15 cellular contexts compared by ENCODE assay signal in the genomic region with DNA sequence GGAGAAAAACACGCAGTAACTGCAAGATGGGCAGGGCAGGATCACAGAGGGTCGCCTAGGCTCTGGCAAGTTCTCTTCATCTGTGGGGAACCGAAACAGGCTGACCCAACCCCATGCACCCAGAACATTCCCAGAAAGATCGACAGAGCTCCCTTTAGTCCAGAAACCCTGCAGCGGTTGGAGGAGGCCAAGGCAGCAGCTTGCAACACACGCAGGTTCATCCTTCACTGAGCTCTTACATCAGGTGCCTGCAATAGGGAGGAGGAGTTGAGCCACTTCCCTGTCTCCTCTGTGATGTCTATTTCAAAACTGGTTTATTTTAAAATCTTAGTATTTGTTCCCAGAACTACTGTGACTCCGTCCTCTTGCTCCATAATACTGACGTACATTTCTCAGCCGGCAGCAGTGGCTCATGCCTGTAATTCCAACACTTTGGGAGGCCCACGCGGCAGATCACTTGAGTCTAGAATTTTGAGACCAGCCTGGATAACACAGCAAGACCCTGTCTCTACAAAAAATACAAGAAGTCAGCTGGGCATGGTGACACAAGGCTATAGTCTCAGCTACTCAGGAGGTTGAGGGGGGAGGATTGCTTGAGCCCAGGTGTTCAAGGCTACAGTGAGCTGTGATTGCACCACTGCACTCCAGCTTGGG. TPM values are rescaled to one million over a fixed set of nuclear protein-coding genes. Genes with fewer than 3 reads are reported as not detected.
DNase-seq lines count a peak whose midpoint lies in the region; ATAC-seq and TF ChIP-seq lines count a peak whose summit lies in the region.
"Had no signal": no experiment of that assay in that cellular context is flagged by ENCODE, and none has a peak within 500 bp of the region (broad histone marks: within the 10 kb centered on the region; RNA-seq: fewer than 3 reads in every experiment).

No MANE protein-coding gene starts in this region.

- H3K4ac ChIP-seq in IMR-90 (ENCODE audit: low read depth, low read length) = no peak overlapping the region

- dilution Hi-C loops in IMR-90 (cut with HindIII; ENCODE audit: low sequenced_read_pairs, unreplicated experiment) = no loop called here

- H3K9ac ChIP-seq in IMR-90 (ENCODE audit: low read depth, low read length) (no peak overlapping the region), liver (ENCODE audit: low read depth in 1 of 2, low read length in 2 of 2) (peak overlapping the region in 1 of 2 donors; percentile 27), stomach smooth muscle (ENCODE audit: low read length in 2 of 2) (no peak overlapping the region)

- peak overlapping the region; percentile 29; the same call in 1 of the 2 replicates for H3K4me2 ChIP-seq in IMR-90 (ENCODE audit: low read depth, low read length)

- no peak for TF ChIP-seq RAD21 in IMR-90 (IDR thresholded peaks at IDR 0.05; ENCODE audit: low read length)
- TF ChIP-seq RAD21 in liver (IDR thresholded peaks at IDR 0.05) = no peak

- H3K56ac ChIP-seq in IMR-90 (ENCODE audit: extremely low read depth, insufficient read depth, low read length) = no peak overlapping the region

- no peak overlapping the region for H2AK9ac ChIP-seq in IMR-90 (replicated peaks; ENCODE audit: low read depth, low read length, poor library complexity)

- H3K9me3 ChIP-seq in IMR-90 (ENCODE audit: control insufficient read depth, insufficient read depth, low read length) = peaks cover 7% of the 10 kb centered on the region
- H3K9me3 ChIP-seq in ascending aorta = no peaks in the 10 kb centered on the region
- no peaks in the 10 kb centered on the region for H3K9me3 ChIP-seq in liver (ENCODE audit: control insufficient read depth in 4 of 4, low read length in 3 of 4)
- H3K9me3 ChIP-seq in stomach smooth muscle (ENCODE audit: control insufficient read depth in 2 of 2, low read length in 2 of 2) = peaks cover 0 to 8% of the 10 kb centered on the region in 2 donors
- no peaks in the 10 kb centered on the region for H3K9me3 ChIP-seq in effector memory CD4-positive, alpha-beta T cell (ENCODE audit: control insufficient read depth, low read length)

- H3K4me3 ChIP-seq in IMR-90 (ENCODE audit: insufficient read depth, low read depth, low read length) (no peak overlapping the region), ascending aorta (no peak overlapping the region), liver (ENCODE audit: low read depth in 1 of 3, low read length in 3 of 3) (no peak overlapping the region), stomach smooth muscle (ENCODE audit: low read length in 2 of 2) (no peak overlapping the region)
- no peak overlapping the region for H3K4me3 ChIP-seq in effector memory CD4-positive, alpha-beta T cell (ENCODE audit: insufficient read depth, low read depth, low read length, poor library complexity, severe bottlenecking)

- peaks cover 2% of the 10 kb centered on the region; the same call in 1 of the 2 replicates for H3K27me3 ChIP-seq in IMR-90 (ENCODE audit: control insufficient read depth, insufficient read depth, low read length)
- no peaks in the 10 kb centered on the region for H3K27me3 ChIP-seq in ascending aorta
- H3K27me3 ChIP-seq in liver (ENCODE audit: control insufficient read depth in 4 of 4, insufficient read depth in 4 of 4, low read length in 3 of 4) = no peaks in the 10 kb centered on the region
- no peaks in the 10 kb centered on the region for H3K27me3 ChIP-seq in stomach smooth muscle (ENCODE audit: control insufficient read depth in 1 of 2, insufficient read depth in 2 of 2, low read length in 2 of 2)
- H3K27me3 ChIP-seq in effector memory CD4-positive, alpha-beta T cell (replicated peaks; ENCODE audit: control insufficient read depth, insufficient read depth, low read length, poor library complexity, severe bottlenecking) = no peaks in the 10 kb centered on the region

- H3K36me3 ChIP-seq in IMR-90 (ENCODE audit: control insufficient read depth, insufficient read depth, low read length) = no peaks in the 10 kb centered on the region
- H3K36me3 ChIP-seq in ascending aorta = no peaks in the 10 kb centered on the region
- no peaks in the 10 kb centered on the region for H3K36me3 ChIP-seq in liver (ENCODE audit: control insufficient read depth in 4 of 4, insufficient read depth in 3 of 4, low read depth in 1 of 4, low read length in 3 of 4)
- no peaks in the 10 kb centered on the region for H3K36me3 ChIP-seq in stomach smooth muscle (ENCODE audit: control insufficient read depth in 2 of 2, insufficient read depth in 2 of 2, low read length in 2 of 2)
- H3K36me3 ChIP-seq in effector memory CD4-positive, alpha-beta T cell (ENCODE audit: control insufficient read depth, insufficient read depth, low read length) = no peaks in the 10 kb centered on the region

- in situ Hi-C loops in IMR-90 (cut with MboI; ENCODE audit: low sequenced_read_pairs) = no loop called here
- in situ Hi-C loops in GM13976 (cut with MboI; ENCODE audit: low sequenced_read_pairs, unreplicated experiment) = no loop called here

- H3K18ac ChIP-seq in IMR-90 (ENCODE audit: low read depth, low read length) = peak overlapping the region; percentile 42

- no peak overlapping the region; the same call in 1 of the 2 replicates for H4K91ac ChIP-seq in IMR-90 (ENCODE audit: insufficient read depth, low read depth, low read length)

- POLR2A ChIA-PET in IMR-90 (lab: Charles Lee; ENCODE audit: unreplicated experiment) = no interaction called here

- no peak overlapping the region for H2BK120ac ChIP-seq in IMR-90 (ENCODE audit: low read depth, low read length)

- peak overlapping the region in 1 of 2 experiments; percentile 28; a peak in 1 of 4 replicates for H4K8ac ChIP-seq in IMR-90 (ENCODE audit: low read depth in 2 of 2, low read length in 2 of 2)

- H2BK20ac ChIP-seq in IMR-90 (ENCODE audit: low read depth, low read length) = no peak overlapping the region

- H3K14ac ChIP-seq in IMR-90 (replicated peaks; ENCODE audit: low read depth, low read length) = no peak overlapping the region

- BruUV-seq in IMR-90 (replicated peaks; lab: Mats Ljungman, UMichigan) = no TSS peak

- no peak overlapping the region for H2BK15ac ChIP-seq in IMR-90 (ENCODE audit: low read depth, low read length)

- CTCF ChIA-PET in IMR-90 (lab: Yijun Ruan, JAX) = no interaction called here

- H3K4me1 ChIP-seq in IMR-90 (ENCODE audit: control insufficient read depth, insufficient read depth, low read length) = peaks cover 5% of the 10 kb centered on the region
- H3K4me1 ChIP-seq in ascending aorta = peaks cover 0 to 16% of the 10 kb centered on the region in 2 donors
- peaks cover 0 to 5% (median under 1%) of the 10 kb centered on the region in 4 donors for H3K4me1 ChIP-seq in liver (ENCODE audit: control insufficient read depth in 4 of 4, insufficient read depth in 4 of 4, low read length in 3 of 4)
- H3K4me1 ChIP-seq in stomach smooth muscle (ENCODE audit: control insufficient read depth, insufficient read depth, low read length) = peaks cover 15% of the 10 kb centered on the region
- H3K4me1 ChIP-seq in effector memory CD4-positive, alpha-beta T cell (ENCODE audit: control insufficient read depth, insufficient read depth, low read length, poor library complexity, severe bottlenecking) = peaks cover 6% of the 10 kb centered on the region

- no peak overlapping the region for H2AFZ ChIP-seq in IMR-90 (replicated peaks; ENCODE audit: low read length, poor library complexity)

- no peaks in the 10 kb centered on the region for H3K79me1 ChIP-seq in IMR-90 (ENCODE audit: low read depth in 1 of 2, low read length in 2 of 2)

- H3K27ac ChIP-seq in IMR-90 (ENCODE audit: insufficient read depth, low read length) (peak overlapping the region; percentile 51; the same call in 1 of the 2 replicates), ascending aorta (peak overlapping the region; percentile 79 to 95), liver (ENCODE audit: low read depth in 1 of 2, low read length in 2 of 2) (peak overlapping the region; percentile 63 to 80), stomach smooth muscle (ENCODE audit: low read length) (peak overlapping the region; percentile 37)
- H3K27ac ChIP-seq in effector memory CD4-positive, alpha-beta T cell (ENCODE audit: insufficient read depth, low read length, poor library complexity, severe bottlenecking) = no peak overlapping the region

- no peak overlapping the region for H2AK5ac ChIP-seq in IMR-90 (ENCODE audit: low read depth, low read length)

- 24% methylated on average over 2 of the region's 11 CpGs; no CpG with 5 or more reads in 1 of the 2 experiments for WGBS in IMR-90 (ENCODE audit: extremely low coverage in 2 of 2, insufficient read length in 1 of 2), 2 experiments
- 76% methylated on average over 11 of the region's 11 CpGs for WGBS in liver

- H2BK5ac ChIP-seq in IMR-90 (ENCODE audit: low read depth, low read length, poor library complexity, severe bottlenecking) = peak overlapping the region; percentile 63

- DNase-seq in IMR-90 (peak; percentile 73), ascending aorta (ENCODE audit: low spot score in 2 of 2) (peak; percentile 63 to 86), GM13976 (ENCODE audit: low spot score) (no peak)
- DNase-seq in effector memory CD4-positive, alpha-beta T cell = no peak
- DNase-seq: activated CD8-positive, alpha-beta memory T cell treated with anti-CD3 and anti-CD28 coated beads, Interleukin-2, amount 50 U/mL, for 48 hours; effector memory CD8-positive, alpha-beta T cell; NCI-H1092 treated with DMSO at 0.1 percent for 48 hours; stimulated activated CD4-positive, alpha-beta T cell treated with anti-CD3 and anti-CD28 coated beads, Interleukin-4, amount 100 ng/mL, for 24 hours had no signal

- H4K20me1 ChIP-seq in IMR-90 (ENCODE audit: insufficient read depth, low read length) = no peaks in the 10 kb centered on the region

- H4K5ac ChIP-seq in IMR-90 (ENCODE audit: low read depth, low read length) = peak overlapping the region; percentile 19; the same call in 1 of the 2 replicates

- intact Hi-C loops in IMR-90 (cut with micrococcal nuclease) = no loop called here
- intact Hi-C loops in ascending aorta (cut with DNase I) = no loop called here

- no peak for TF ChIP-seq POLR2A in IMR-90 (IDR thresholded peaks at IDR 0.05; ENCODE audit: low read depth, low read length)

- no peaks in the 10 kb centered on the region for H3K9me1 ChIP-seq in IMR-90 (ENCODE audit: insufficient read depth, low read length)

- H3K23ac ChIP-seq in IMR-90 (ENCODE audit: low read depth, low read length) = no peak overlapping the region

- TF ChIP-seq CTCF in IMR-90 (conservative IDR thresholded peaks at IDR 0.05; ENCODE audit: low read depth, low read length) (no peak), ascending aorta (IDR thresholded peaks at IDR 0.05) (no peak), liver (IDR thresholded peaks at IDR 0.05; ENCODE audit: low read depth, low read length, missing input control) (no peak), GM13976 (IDR thresholded peaks at IDR 0.05; ENCODE audit: borderline replicate concordance, control extremely low read depth, extremely low read depth, insufficient read depth, missing control alignments) (no peak)

- ATAC-seq in IMR-90 (ENCODE audit: low read depth) = peak; percentile 61
- no peak for ATAC-seq in HG03095 (IDR thresholded peaks at IDR 0.05; ENCODE audit: unreplicated experiment)
- no peak for ATAC-seq in HG02973 (IDR thresholded peaks at IDR 0.05; ENCODE audit: unreplicated experiment)
- ATAC-seq: effector memory CD8-positive, alpha-beta T cell had no signal

RNA-seq across cellular contexts. Expression of a gene that starts 11.5 kb away (rescaled TPM):
- total RNA-seq in IMR-90 (2012; rRNA removed) (under 0.01 TPM in 2 replicates), ascending aorta (16.4 TPM), liver (10 to 100 TPM in 1 of 2 donors, 1 to 10 TPM in 1; 1.4 to 23.0 TPM)
- polyA plus RNA-seq in IMR-90 (2012; rRNA removed) (0.03 and 0.07 TPM in 2 replicates), liver (1 to 10 TPM; 2.7 to 3.8 TPM)
- polyA plus RNA-seq in IMR-90 (2012; cell fraction: cytosol; rRNA removed) = 0.02 and 0.03 TPM in 2 replicates
- 0.06 and 0.07 TPM in 2 replicates for polyA plus RNA-seq in IMR-90 (2012; cell fraction: nucleus; rRNA removed; ENCODE audit: low replicate concordance)
- total RNA-seq: Daoy, SK-MEL-5 had no signal

RNA-seq across cellular contexts. Expression of a gene that starts 13.9 kb away (rescaled TPM):
- total RNA-seq in IMR-90 (2012; rRNA removed) = not detected in 2 replicates
- not detected in 2 replicates for polyA plus RNA-seq in IMR-90 (2012; rRNA removed)
- not detected in 2 replicates for polyA plus RNA-seq in IMR-90 (2012; cell fraction: cytosol; rRNA removed)
- polyA plus RNA-seq in IMR-90 (2012; cell fraction: nucleus; rRNA removed; ENCODE audit: low replicate concordance) = not detected in 2 replicates
- not detected for total RNA-seq in ascending aorta
- total RNA-seq in liver = not detected
- under 1 TPM; 0.05 to 0.35 TPM for polyA plus RNA-seq in liver
- total RNA-seq: Daoy, lower leg skin, SK-MEL-5 had no signal

RNA-seq across cellular contexts. Expression of a gene that starts 29.1 kb away (rescaled TPM):
- total RNA-seq in IMR-90 (2012; rRNA removed) (17.5 and 19.7 TPM in 2 replicates), ascending aorta (144 TPM), liver (10 to 100 TPM; 46.6 to 66.5 TPM)
- polyA plus RNA-seq in IMR-90 (2012; rRNA removed) (64.3 and 68.2 TPM in 2 replicates), liver (10 to 100 TPM; 38.3 to 76.5 TPM)
- 61.8 and 79.5 TPM in 2 replicates for polyA plus RNA-seq in IMR-90 (2012; cell fraction: cytosol; rRNA removed)
- polyA plus RNA-seq in IMR-90 (2012; cell fraction: nucleus; rRNA removed; ENCODE audit: low replicate concordance) = 64.2 and 103 TPM in 2 replicates

RNA-seq across cellular contexts. Expression of a gene that starts 48.4 kb away (rescaled TPM):
- total RNA-seq in IMR-90 (2012; rRNA removed) (not detected in 2 replicates), ascending aorta (not detected), liver (10 to 100 TPM; 42.3 to 72.0 TPM)
- polyA plus RNA-seq in IMR-90 (2012; rRNA removed) (not detected in 2 replicates), liver (10 to 100 TPM; 16.4 to 21.0 TPM)
- not detected in 2 replicates for polyA plus RNA-seq in IMR-90 (2012; cell fraction: cytosol; rRNA removed)
- not detected in 2 replicates for polyA plus RNA-seq in IMR-90 (2012; cell fraction: nucleus; rRNA removed; ENCODE audit: low replicate concordance)

Comparison
In these comparisons a context has a peak if more than half of its experiments do, and no peak if none do; other contexts are left out.
1. DNase-seq: peak in IMR-90 (single experiment) and ascending aorta (2 of 2); none in effector memory CD4-positive, alpha-beta T cell (0 of 3) and GM13976 (single experiment).